In the genomic region with DNA sequence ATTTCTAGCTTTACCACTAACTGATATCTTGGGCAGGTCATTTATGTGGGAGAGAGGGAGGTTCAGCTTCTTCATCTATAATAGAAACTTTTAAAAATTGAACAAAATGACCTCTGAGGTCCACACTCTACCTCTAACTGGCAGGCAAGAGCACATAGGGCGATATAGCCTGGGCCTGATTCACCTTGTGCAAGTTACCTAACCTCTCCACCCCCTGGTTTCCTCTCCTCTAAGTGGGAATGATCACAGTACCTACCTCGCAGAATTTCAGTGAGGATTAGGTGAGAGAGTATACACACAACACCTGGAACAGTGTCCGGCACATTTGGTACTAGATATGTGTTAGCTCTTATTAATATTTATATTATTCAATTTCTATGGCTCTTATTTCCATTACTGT, we compare ENCODE assay signal across 32 cellular contexts. TPM values are rescaled to one million over a fixed set of nuclear protein-coding genes. Genes with fewer than 3 reads are reported as not detected.
"Had no signal": no experiment of that assay in that cellular context is flagged by ENCODE, and none has a peak within 500 bp of the region (broad histone marks: within the 10 kb centered on the region; RNA-seq: fewer than 3 reads in every experiment).

No MANE protein-coding gene starts in this region.

- H2AFZ ChIP-seq: parathyroid adenoma had no signal

- H3K79me2 ChIP-seq: parathyroid adenoma had no signal

- H3K36me3 ChIP-seq: neutrophil, spleen, tibial artery, transverse colon, upper lobe of right lung, vagina had no signal

- H3K4me1 ChIP-seq: parathyroid adenoma, psoas muscle, spleen, testis, tibial artery, transverse colon, upper lobe of right lung, vagina had no signal

- H3K27ac ChIP-seq: neutrophil, parathyroid adenoma, psoas muscle, skin epidermis, spleen, testis, tibial artery, transverse colon, upper lobe of right lung, vagina had no signal

- H3K9me3 ChIP-seq: neutrophil, psoas muscle, spleen, testis, tibial artery, transverse colon, upper lobe of right lung, vagina had no signal

- DNase-seq: naive B cell; naive thymus-derived CD8-positive, alpha-beta T cell; nephron progenitor cell; nucleus accumbens; posterior cingulate gyrus; psoas muscle; right cardiac atrium; spleen; stimulated activated CD4-positive, alpha-beta T cell treated with anti-CD3 and anti-CD28 coated beads, Interleukin-12 subunit alpha, Interleukin-12 subunit beta, amount 100 ng/mL, for 4 hours; stimulated activated CD4-positive, alpha-beta T cell treated with anti-CD3 and anti-CD28 coated beads, Interleukin-1b, Interleukin-23, amount 100 ng/mL, for 48 hours; stimulated activated CD4-positive, alpha-beta T cell treated with anti-CD3 and anti-CD28 coated beads, Interleukin-4, amount 100 ng/mL, for 1 hour; stimulated activated CD4-positive, alpha-beta T cell treated with anti-CD3 and anti-CD28 coated beads, Interleukin-4, amount 100 ng/mL, for 4 hours; stimulated activated CD8-positive, alpha-beta memory T cell treated with anti-CD3 and anti-CD28 coated beads, Interleukin-4, amount 100 ng/mL, for 48 hours; stimulated activated naive CD4-positive, alpha-beta T cell; stimulated activated naive CD8-positive, alpha-beta T cell treated with anti-CD3 and anti-CD28 coated beads, Interleukin-15, amount 100 ng/mL, for 72 hours; stimulated activated naive CD8-positive, alpha-beta T cell treated with anti-CD3 and anti-CD28 coated beads, Interleukin-15, Interleukin-2, amounts not matched to agents 100 U/mL and 50 U/mL, for 24 hours; testis; tibial artery; transverse colon; upper lobe of right lung had no signal

- H3K27me3 ChIP-seq: neutrophil, spleen, testis, tibial artery, transverse colon, upper lobe of right lung, vagina had no signal

- H3K9ac ChIP-seq: parathyroid adenoma had no signal

- H3K4me3 ChIP-seq: psoas muscle, skin epidermis, smooth muscle cell, spleen, testis, tibial artery, transverse colon, upper lobe of right lung, vagina had no signal

- FAIRE-seq: urothelium cell line had no signal

- H3K4me2 ChIP-seq: smooth muscle cell had no signal

- ATAC-seq: naive thymus-derived CD8-positive, alpha-beta T cell; natural killer cell treated with Interleukin-12 subunit alpha and Interleukin-12 subunit beta and Interleukin-15 and Interleukin-18, amount 100 ng/mL, for 72 hours; psoas muscle; right cardiac atrium; sciatic nerve; stimulated activated memory B cell treated with anti-CD40 and anti-IgM and Interleukin-4, amounts not matched to agents 10 μg/mL and 1 μg/mL and 100 μg/mL, for 72 hours; stimulated activated naive CD8-positive, alpha-beta T cell treated with anti-CD3 and anti-CD28 coated beads, Interleukin-15, amount 100 ng/mL, for 72 hours; stimulated activated naive CD8-positive, alpha-beta T cell treated with anti-CD3 and anti-CD28 coated beads, Interleukin-15, Interleukin-2, amounts not matched to agents 100 U/mL and 50 U/mL, for 24 hours; upper lobe of right lung had no signal

RNA-seq across cellular contexts. Expression of a gene that starts 15.5 kb away (rescaled TPM):
- total RNA-seq: neural crest cell, osteocyte, renal cortical epithelial cell had no signal
- polyA plus RNA-seq: smooth muscle cell, spleen had no signal
